In the genomic region with DNA sequence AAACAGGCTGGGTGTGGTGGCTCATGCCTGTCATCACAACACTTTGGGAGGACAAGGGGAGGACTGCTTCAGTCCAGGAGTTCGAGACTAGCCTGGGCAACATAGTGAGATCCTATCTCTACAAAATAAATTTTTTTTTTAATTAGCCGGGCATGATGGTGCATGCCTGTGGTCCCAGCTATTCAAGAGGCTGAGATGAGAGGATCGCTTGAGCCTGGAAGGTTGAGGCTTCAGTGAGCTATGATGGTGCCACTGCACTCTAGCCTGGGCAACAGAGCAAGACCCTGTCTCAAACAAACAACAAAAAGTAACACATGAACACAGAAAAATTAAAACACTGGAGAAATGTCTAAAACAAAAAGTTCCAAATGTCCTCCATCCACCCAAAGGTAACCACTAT, we compare ENCODE assay signal across 15 cellular contexts.
"Had no signal": no experiment of that assay in that cellular context is flagged by ENCODE, and none has a peak within 500 bp of the region (broad histone marks: within the 10 kb centered on the region; RNA-seq: fewer than 3 reads in every experiment).

No MANE protein-coding gene starts in this region.

- H3K27ac ChIP-seq: esophagus squamous epithelium, parathyroid adenoma, right lobe of liver, thyroid gland had no signal

- H3K27ac Mint-ChIP-seq: activated CD4-positive, alpha-beta T cell treated with anti-CD3 and anti-CD28 coated beads, Interleukin-2, amount 10 ng/mL, durations not matched to agents 7 days and 5 days; activated CD8-positive, alpha-beta T cell treated with anti-CD3 and anti-CD28 coated beads, Interleukin-2, amount 10 ng/mL, durations not matched to agents 7 days and 5 days; activated naive CD4-positive, alpha-beta T cell treated with anti-CD3 and anti-CD28 coated beads for 36 hours; activated T-cell treated with anti-CD3 and anti-CD28 coated beads, Interleukin-2, amount 50 U/mL, for 24 hours had no signal

- H3K4me3 Mint-ChIP-seq: activated CD4-positive, alpha-beta T cell treated with anti-CD3 and anti-CD28 coated beads, Interleukin-2, amount 10 ng/mL, durations not matched to agents 7 days and 5 days; activated CD8-positive, alpha-beta T cell treated with anti-CD3 and anti-CD28 coated beads, Interleukin-2, amount 10 ng/mL, durations not matched to agents 7 days and 5 days; activated naive CD4-positive, alpha-beta T cell treated with anti-CD3 and anti-CD28 coated beads for 36 hours; activated T-cell treated with anti-CD3 and anti-CD28 coated beads, Interleukin-2, amount 50 U/mL, for 24 hours; effector memory CD8-positive, alpha-beta T cell had no signal

- ATAC-seq: activated CD8-positive, alpha-beta T cell treated with anti-CD3 and anti-CD28 coated beads, Interleukin-2, amount 10 ng/mL, durations not matched to agents 7 days and 5 days; body of pancreas; effector memory CD8-positive, alpha-beta T cell; naive thymus-derived CD8-positive, alpha-beta T cell; right lobe of liver had no signal

- H2AFZ ChIP-seq: parathyroid adenoma had no signal

- H3K36me3 Mint-ChIP-seq: naive thymus-derived CD8-positive, alpha-beta T cell had no signal

- H3K27me3 ChIP-seq: body of pancreas, esophagus squamous epithelium, right lobe of liver, thyroid gland had no signal

- DNase-seq: activated CD4-positive, alpha-beta T cell treated with anti-CD3 and anti-CD28 coated beads, Interleukin-2, amount 10 ng/mL, durations not matched to agents 7 days and 5 days; activated CD8-positive, alpha-beta T cell treated with anti-CD3 and anti-CD28 coated beads, Interleukin-2, amount 10 ng/mL, durations not matched to agents 7 days and 5 days; activated naive CD4-positive, alpha-beta T cell treated with anti-CD3 and anti-CD28 coated beads for 36 hours; activated T-cell treated with anti-CD3 and anti-CD28 coated beads, Interleukin-2, amount 50 U/mL, for 24 hours; body of pancreas; effector memory CD8-positive, alpha-beta T cell; esophagus squamous epithelium; mesendoderm; naive thymus-derived CD8-positive, alpha-beta T cell; right lobe of liver; small intestine; stimulated activated CD4-positive, alpha-beta T cell treated with anti-CD3 and anti-CD28 coated beads, Interleukin-15, amount 100 ng/mL, for 24 hours; stimulated activated CD4-positive, alpha-beta T cell treated with anti-CD3 and anti-CD28 coated beads, Interleukin-2, amount 100 ng/mL, for 48 hours; thyroid gland had no signal

- H3K36me3 ChIP-seq: esophagus squamous epithelium, thyroid gland had no signal

- H3K4me3 ChIP-seq: body of pancreas, esophagus squamous epithelium, right lobe of liver, thyroid gland had no signal

- H3K9ac ChIP-seq: parathyroid adenoma had no signal

- H3K9me3 Mint-ChIP-seq: activated CD4-positive, alpha-beta T cell treated with anti-CD3 and anti-CD28 coated beads, Interleukin-2, amount 10 ng/mL, durations not matched to agents 7 days and 5 days; activated naive CD4-positive, alpha-beta T cell treated with anti-CD3 and anti-CD28 coated beads for 36 hours; activated T-cell treated with anti-CD3 and anti-CD28 coated beads, Interleukin-2, amount 50 U/mL, for 24 hours; effector memory CD8-positive, alpha-beta T cell; naive thymus-derived CD8-positive, alpha-beta T cell had no signal

- H3K9me3 ChIP-seq: body of pancreas, esophagus squamous epithelium, right lobe of liver, thyroid gland had no signal

- H3K4me1 ChIP-seq: esophagus squamous epithelium, parathyroid adenoma, thyroid gland had no signal

- H3K27me3 Mint-ChIP-seq: activated CD4-positive, alpha-beta T cell treated with anti-CD3 and anti-CD28 coated beads, Interleukin-2, amount 10 ng/mL, durations not matched to agents 7 days and 5 days; activated T-cell treated with anti-CD3 and anti-CD28 coated beads, Interleukin-2, amount 50 U/mL, for 24 hours; effector memory CD8-positive, alpha-beta T cell; naive thymus-derived CD8-positive, alpha-beta T cell had no signal

- FAIRE-seq: small intestine had no signal

- H3K79me2 ChIP-seq: parathyroid adenoma had no signal
